22 cellular contexts compared by ENCODE assay signal in genomic region chr13:102911336-102911735, GRCh38.
"Had no signal": no experiment of that assay in that cellular context is flagged by ENCODE, and none has a peak within 500 bp of the region (broad histone marks: within the 10 kb centered on the region; RNA-seq: fewer than 3 reads in every experiment).

No MANE protein-coding gene starts in this region.

- ATAC-seq: activated CD8-positive, alpha-beta memory T cell treated with anti-CD3 and anti-CD28 coated beads, Interleukin-2, amount 10 ng/mL, durations not matched to agents 7 days and 5 days; activated T-helper 17 cell treated with anti-CD3 and anti-CD28 coated beads, Interleukin-2, amount 50 U/mL, for 72 hours; left lung; mucosa of descending colon; right cardiac atrium; stimulated activated naive CD8-positive, alpha-beta T cell treated with anti-CD3 and anti-CD28 coated beads, Interleukin-15, Interleukin-2, amounts not matched to agents 100 U/mL and 50 U/mL, for 24 hours had no signal

- DNase-seq: activated CD4-positive, alpha-beta T cell treated with anti-CD3 and anti-CD28 coated beads, Interleukin-2, amount 50 U/mL, for 4 hours; activated CD8-positive, alpha-beta memory T cell treated with anti-CD3 and anti-CD28 coated beads, Interleukin-2, amount 10 ng/mL, durations not matched to agents 7 days and 5 days; activated naive CD4-positive, alpha-beta T cell; activated naive CD8-positive, alpha-beta T cell treated with anti-CD3 and anti-CD28 coated beads for 36 hours; amniotic stem cell; dermis blood vessel endothelial cell; effector memory CD4-positive, alpha-beta T cell; foreskin fibroblast; hippocampal formation; kidney; left lung; mucosa of descending colon; naive B cell; right cardiac atrium; stimulated activated naive CD8-positive, alpha-beta T cell treated with anti-CD3 and anti-CD28 coated beads, Interleukin-15, Interleukin-2, amounts not matched to agents 100 U/mL and 50 U/mL, for 24 hours; substantia nigra; SW 1271; tibial artery had no signal

- H3K4me3 ChIP-seq: cardiac muscle cell, left lung, mucosa of descending colon, tibial artery had no signal

- H3K9me3 ChIP-seq: left lung, mucosa of descending colon, tibial artery had no signal

- H3K4me1 Mint-ChIP-seq: activated naive CD8-positive, alpha-beta T cell treated with anti-CD3 and anti-CD28 coated beads for 36 hours; activated T-helper 17 cell treated with anti-CD3 and anti-CD28 coated beads, Interleukin-2, amount 50 U/mL, for 72 hours had no signal

- H3K4me1 ChIP-seq: left lung, tibial artery had no signal

- H3K27ac Mint-ChIP-seq: activated CD8-positive, alpha-beta memory T cell treated with anti-CD3 and anti-CD28 coated beads, Interleukin-2, amount 10 ng/mL, durations not matched to agents 7 days and 5 days; activated naive CD8-positive, alpha-beta T cell treated with anti-CD3 and anti-CD28 coated beads for 36 hours; activated T-helper 17 cell treated with anti-CD3 and anti-CD28 coated beads, Interleukin-2, amount 50 U/mL, for 72 hours; naive B cell; progenitor cell of endocrine pancreas had no signal

- H3K36me3 Mint-ChIP-seq: activated CD8-positive, alpha-beta memory T cell treated with anti-CD3 and anti-CD28 coated beads, Interleukin-2, amount 10 ng/mL, durations not matched to agents 7 days and 5 days; activated naive CD8-positive, alpha-beta T cell treated with anti-CD3 and anti-CD28 coated beads for 36 hours; naive B cell had no signal

- H3K36me3 ChIP-seq: cardiac muscle cell, left lung, tibial artery had no signal

- H3K9me3 Mint-ChIP-seq: activated naive CD8-positive, alpha-beta T cell treated with anti-CD3 and anti-CD28 coated beads for 36 hours; activated T-helper 17 cell treated with anti-CD3 and anti-CD28 coated beads, Interleukin-2, amount 50 U/mL, for 72 hours; naive B cell; neural crest cell had no signal

- H3K27ac ChIP-seq: cardiac muscle cell, left lung, tibial artery had no signal

- H3K27me3 ChIP-seq: cardiac muscle cell, left lung had no signal

- H3K4me3 Mint-ChIP-seq: activated CD8-positive, alpha-beta memory T cell treated with anti-CD3 and anti-CD28 coated beads, Interleukin-2, amount 10 ng/mL, durations not matched to agents 7 days and 5 days; activated naive CD8-positive, alpha-beta T cell treated with anti-CD3 and anti-CD28 coated beads for 36 hours; activated T-helper 17 cell treated with anti-CD3 and anti-CD28 coated beads, Interleukin-2, amount 50 U/mL, for 72 hours; naive B cell; neural crest cell had no signal
